In genomic region chr5:42514759-42515158, GRCh38 we compare ENCODE assay signal across 12 cellular contexts.
DNase-seq lines count a peak whose midpoint lies in the region; ATAC-seq and TF ChIP-seq lines count a peak whose summit lies in the region.
"Had no signal": no experiment of that assay in that cellular context is flagged by ENCODE, and none has a peak within 500 bp of the region (broad histone marks: within the 10 kb centered on the region; RNA-seq: fewer than 3 reads in every experiment).

No MANE protein-coding gene starts in this region.

- no peaks in the 10 kb centered on the region for H3K36me3 ChIP-seq in liver (ENCODE audit: control insufficient read depth in 4 of 4, insufficient read depth in 3 of 4, low read depth in 1 of 4, low read length in 3 of 4)

- in situ Hi-C loops in GM13976 (cut with MboI; ENCODE audit: low sequenced_read_pairs, unreplicated experiment): no loop called here

- H3K27ac ChIP-seq in liver (ENCODE audit: low read depth in 1 of 2, low read length in 2 of 2): peak overlapping the region; percentile 85 to 90
- H3K27ac ChIP-seq: GM23248 had no signal

- peak overlapping the region; percentile 2 to 24 for H3K9ac ChIP-seq in liver (ENCODE audit: low read depth in 1 of 2, low read length in 2 of 2)
- H3K9ac ChIP-seq: GM23248 had no signal

- no peak overlapping the region for H3K4me3 ChIP-seq in liver (ENCODE audit: low read depth in 1 of 3, low read length in 3 of 3)
- H3K4me3 ChIP-seq: GM23248 had no signal

- no peaks in the 10 kb centered on the region for H3K27me3 ChIP-seq in liver (ENCODE audit: control insufficient read depth in 4 of 4, insufficient read depth in 4 of 4, low read length in 3 of 4)

- peak; percentile 6 for DNase-seq in COLO668 (lab: John Stamatoyannopoulos, UW; ENCODE audit: unreplicated experiment)
- no peak for DNase-seq in GM13976 (ENCODE audit: low spot score)
- peak; percentile 16 for DNase-seq in RPMI8226
- no peak for DNase-seq in NCI-H2029 treated with DMSO at 0.1 percent for 48 hours (lab: John Stamatoyannopoulos, UW)
- no peak for DNase-seq in 8988T
- DNase-seq in activated CD4-positive, alpha-beta T cell treated with anti-CD3 and anti-CD28 coated beads for 1 hour: no peak
- DNase-seq: C1 segment of cervical spinal cord, cerebellar nuclear complex, GM23248, NCI-H1694 had no signal

- TF ChIP-seq CTCF in GM13976 (IDR thresholded peaks at IDR 0.05; ENCODE audit: borderline replicate concordance, control extremely low read depth, extremely low read depth, insufficient read depth, missing control alignments): peak; percentile 25
- TF ChIP-seq CTCF in liver (IDR thresholded peaks at IDR 0.05; ENCODE audit: low read depth, low read length, missing input control): peak; percentile 26

- ATAC-seq in HG03439 (IDR thresholded peaks at IDR 0.05; ENCODE audit: unreplicated experiment): no peak

- H3K4me1 ChIP-seq in liver (ENCODE audit: control insufficient read depth in 4 of 4, insufficient read depth in 4 of 4, low read length in 3 of 4): peaks cover 5 to 42% (median 31%) of the 10 kb centered on the region in 4 donors

- H3K9me3 ChIP-seq in liver (ENCODE audit: control insufficient read depth in 4 of 4, low read length in 3 of 4): no peaks in the 10 kb centered on the region

- 25% methylated on average over 2 of the region's 2 CpGs for WGBS in liver

- peak; percentile 73 to 76 for TF ChIP-seq RAD21 in liver (IDR thresholded peaks at IDR 0.05)

TF ChIP-seq in liver, 16 proteins besides CTCF, POLR2A, EP300 and RAD21:
- TF ChIP-seq RXRA (IDR thresholded peaks at IDR 0.05) (peak in 1 of 2 donors; percentile 71), HNF4A (conservative IDR thresholded peaks at IDR 0.05) (peak; percentile 4 to 22), FOXA2 (IDR thresholded peaks at IDR 0.05) (peak; percentile 10), TAF1 (conservative IDR thresholded peaks at IDR 0.05) (no peak)
- TF ChIP-seq, protein P1, sequence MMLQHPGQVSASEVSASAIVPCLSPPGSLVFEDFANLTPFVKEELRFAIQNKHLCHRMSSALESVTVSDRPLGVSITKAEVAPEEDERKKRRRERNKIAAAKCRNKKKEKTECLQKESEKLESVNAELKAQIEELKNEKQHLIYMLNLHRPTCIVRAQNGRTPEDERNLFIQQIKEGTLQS (IDR thresholded peaks at IDR 0.05): no peak

Comparison
In these comparisons a context has a peak if more than half of its experiments do, and no peak if none do; other contexts are left out.
1. DNase-seq: peak in COLO668 (single experiment) and RPMI8226 (single experiment); none in GM13976 (single experiment), NCI-H2029 treated with DMSO at 0.1 percent for 48 hours (single experiment), 8988T (single experiment) and activated CD4-positive, alpha-beta T cell treated with anti-CD3 and anti-CD28 coated beads for 1 hour (single experiment).